Comparison of ENCODE assay signal across 26 cellular contexts in genomic region chr7:69540275-69540674, GRCh38.
"Had no signal": no experiment of that assay in that cellular context is flagged by ENCODE, and none has a peak within 500 bp of the region (broad histone marks: within the 10 kb centered on the region; RNA-seq: fewer than 3 reads in every experiment).

No MANE protein-coding gene starts in this region.

- H3K4me1 ChIP-seq: ascending aorta, breast epithelium, colonic mucosa had no signal

- ATAC-seq: activated naive CD4-positive, alpha-beta T cell treated with anti-CD3 and anti-CD28 coated beads, Interleukin-2, amount 50 U/mL, for 72 hours; activated T-cell treated with anti-CD3 and anti-CD28 coated beads, Interleukin-2, amount 50 U/mL, for 72 hours; esophagus mucosa had no signal

- H3K9me3 ChIP-seq: colonic mucosa had no signal

- FAIRE-seq: frontal cortex had no signal

- H3K36me3 ChIP-seq: ascending aorta, breast epithelium, cardiac muscle cell, colonic mucosa had no signal

- H3K27ac ChIP-seq: ascending aorta, breast epithelium, cardiac muscle cell, colonic mucosa had no signal

- DNase-seq: activated CD4-positive, alpha-beta memory T cell treated with anti-CD3 and anti-CD28 coated beads, Interleukin-2, amount 10 ng/mL, durations not matched to agents 7 days and 5 days; activated CD4-positive, alpha-beta T cell treated with anti-CD3 and anti-CD28 coated beads for 1 hour; activated CD4-positive, alpha-beta T cell treated with anti-CD3 and anti-CD28 coated beads for 4 hours; activated CD4-positive, alpha-beta T cell treated with anti-CD3 and anti-CD28 coated beads, Interleukin-2, amount 10 ng/mL, durations not matched to agents 7 days and 5 days; activated CD4-positive, alpha-beta T cell treated with anti-CD3 and anti-CD28 coated beads, Interleukin-2, amount 50 U/mL, for 4 hours; activated CD8-positive, alpha-beta memory T cell treated with anti-CD3 and anti-CD28 coated beads, Interleukin-2, amount 50 U/mL, for 48 hours; activated gamma-delta T cell; activated naive CD4-positive, alpha-beta T cell; activated naive CD4-positive, alpha-beta T cell treated with anti-CD3 and anti-CD28 coated beads, Interleukin-2, amount 10 ng/mL, durations not matched to agents 7 days and 5 days; activated naive CD8-positive, alpha-beta T cell treated with anti-CD3 and anti-CD28 coated beads, Interleukin-2, amount 10 ng/mL, durations not matched to agents 7 days and 5 days; activated T-cell treated with anti-CD3 and anti-CD28 coated beads for 4 hours; activated T-cell treated with anti-CD3 and anti-CD28 coated beads, Interleukin-2, amount 50 U/mL, for 24 hours; activated T-cell treated with anti-CD3 and anti-CD28 coated beads, Interleukin-2, amount 50 U/mL, for 72 hours; central memory CD4-positive, alpha-beta T cell; cerebellar nuclear complex; colonic mucosa; effector CD8-positive, alpha-beta T cell; foreskin fibroblast; head of caudate nucleus; T-helper 2 cell had no signal

- H3K27me3 ChIP-seq: ascending aorta, breast epithelium, cardiac muscle cell, colonic mucosa had no signal

- H3K4me3 ChIP-seq: ascending aorta, breast epithelium, cardiac muscle cell, colonic mucosa had no signal
